In the genomic region with DNA sequence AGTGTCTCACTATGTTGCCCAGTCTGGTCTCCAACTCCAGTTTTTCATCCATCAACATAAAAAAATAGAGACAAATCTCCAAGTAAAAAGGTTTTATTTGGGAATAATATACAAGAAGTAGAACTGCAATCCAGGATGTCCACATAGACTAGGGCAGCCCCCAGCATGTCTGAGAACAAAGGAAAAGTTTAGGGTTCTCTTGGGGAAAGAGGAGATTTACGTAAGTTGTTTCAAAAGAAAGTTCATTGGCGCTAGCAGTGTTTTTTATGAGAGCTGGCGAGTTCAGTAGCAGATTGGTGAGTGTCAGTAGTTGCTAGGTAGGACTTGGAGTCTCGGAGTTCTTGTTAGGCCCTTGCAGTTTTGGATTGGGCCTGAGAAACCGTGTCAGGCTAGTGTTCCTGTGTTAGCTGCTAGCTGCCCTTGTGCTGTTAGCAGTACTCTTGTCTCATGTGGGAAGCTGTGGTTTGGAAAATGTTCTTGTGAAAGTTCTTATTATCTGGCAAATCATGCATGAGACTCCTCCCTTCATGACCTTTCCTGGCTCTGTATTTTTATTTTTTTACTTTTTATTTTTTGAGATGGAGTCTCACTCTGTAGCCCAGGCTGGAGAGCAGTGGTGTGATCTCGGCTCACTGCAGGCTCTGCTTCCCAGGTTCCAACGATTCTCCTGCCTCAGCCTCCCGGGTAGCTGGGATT, we compare ENCODE assay signal across 7 cellular contexts. TPM values are rescaled to one million over a fixed set of nuclear protein-coding genes. Genes with fewer than 3 reads are reported as not detected.
DNase-seq lines count a peak whose midpoint lies in the region; ATAC-seq, FAIRE-seq and TF ChIP-seq lines count a peak whose summit lies in the region.

No MANE protein-coding gene starts in this region.

- FAIRE-seq in bronchial epithelial cell (lab: Jason Lieb, UNC): no peak

- H3K36me3 Mint-ChIP-seq in osteocyte (ENCODE audit: unreplicated experiment): no peaks in the 10 kb centered on the region

- no peaks in the 10 kb centered on the region for H4K20me1 ChIP-seq in smooth muscle cell (ENCODE audit: low read depth)

- no peak overlapping the region for H3K27ac ChIP-seq in smooth muscle cell (ENCODE audit: low read depth)

- DNase-seq in GOT3 (lab: John Stamatoyannopoulos, UW) (peak; percentile 58), M059J (ENCODE audit: low read depth) (peak; percentile 75), bronchial epithelial cell (ENCODE audit: low read depth) (peak; percentile 63), lower leg skin (ENCODE audit: low spot score in 2 of 2) (peak; percentile 82 to 85), smooth muscle cell (lab: John Stamatoyannopoulos, UW; ENCODE audit: unreplicated experiment) (no peak), osteocyte (ENCODE audit: extremely low spot score, unreplicated experiment) (no peak)

- WGBS in lower leg skin, 2 donors: 36 to 45% methylated on average over 8 of the region's 8 CpGs
- 80% methylated on average over 8 of the region's 8 CpGs for WGBS in smooth muscle cell (ENCODE audit: low lambda C conversion rate)

- no peak overlapping the region for H2AFZ ChIP-seq in smooth muscle cell (ENCODE audit: low read depth)

- ATAC-seq in GM18505 (IDR thresholded peaks at IDR 0.05; ENCODE audit: unreplicated experiment): peak; percentile 89

- H3K27ac Mint-ChIP-seq in osteocyte (ENCODE audit: unreplicated experiment): no peak overlapping the region

- no peak overlapping the region for H3K4me2 ChIP-seq in smooth muscle cell

- H3K27me3 Mint-ChIP-seq in osteocyte (ENCODE audit: unreplicated experiment): peaks cover 52% of the 10 kb centered on the region

- H3K27me3 ChIP-seq in bronchial epithelial cell (ENCODE audit: control insufficient read depth, insufficient read depth, low read length) (no peaks in the 10 kb centered on the region), smooth muscle cell (ENCODE audit: low read depth) (peaks cover 6% of the 10 kb centered on the region)

- H3K4me1 Mint-ChIP-seq in osteocyte (ENCODE audit: unreplicated experiment): no peaks in the 10 kb centered on the region

- no peak overlapping the region for H3K9ac ChIP-seq in smooth muscle cell (ENCODE audit: low read depth)

- intact Hi-C loops in lower leg skin (cut with DNase I; ENCODE audit: low total_unique reads): no loop called here

- H3K4me3 Mint-ChIP-seq in osteocyte (ENCODE audit: unreplicated experiment): no peak overlapping the region

- TF ChIP-seq CTCF in bronchial epithelial cell (IDR thresholded peaks at IDR 0.05; ENCODE audit: insufficient read depth, low read length, severe bottlenecking) (no peak), lower leg skin (IDR thresholded peaks at IDR 0.05) (no peak), smooth muscle cell (IDR thresholded peaks at IDR 0.05; ENCODE audit: borderline replicate concordance, insufficient read depth, poor library complexity, severe bottlenecking) (no peak), osteocyte (IDR thresholded peaks at IDR 0.05) (no peak)

- no peaks in the 10 kb centered on the region for H3K79me2 ChIP-seq in smooth muscle cell (ENCODE audit: low read depth)

- no peaks in the 10 kb centered on the region for H3K9me3 Mint-ChIP-seq in osteocyte (ENCODE audit: unreplicated experiment)

- H3K4me3 ChIP-seq in bronchial epithelial cell (ENCODE audit: low read depth, low read length) (no peak overlapping the region), lower leg skin (ENCODE audit: low read depth, poor library complexity, severe bottlenecking) (no peak overlapping the region), smooth muscle cell (no peak overlapping the region)

- no peaks in the 10 kb centered on the region for H3K36me3 ChIP-seq in bronchial epithelial cell (ENCODE audit: control insufficient read depth, insufficient read depth, low read length)
- no peaks in the 10 kb centered on the region for H3K36me3 ChIP-seq in smooth muscle cell (ENCODE audit: low read depth)

- no peaks in the 10 kb centered on the region for H3K9me3 ChIP-seq in smooth muscle cell (replicated peaks; ENCODE audit: low read depth)

- TF ChIP-seq POLR2A in GM18505 (IDR thresholded peaks at IDR 0.05; ENCODE audit: borderline replicate concordance, extremely low read depth, insufficient read depth, insufficient read length) (peak; percentile 54), lower leg skin (IDR thresholded peaks at IDR 0.05) (no peak)

- no peaks in the 10 kb centered on the region for H3K4me1 ChIP-seq in smooth muscle cell (ENCODE audit: low read depth)

- H3F3A ChIP-seq in smooth muscle cell (ENCODE audit: low read depth): no peaks in the 10 kb centered on the region

RNA-seq across cellular contexts. Expression of a gene that starts 24.7 kb away (rescaled TPM):
- not detected in 2 replicates for total RNA-seq in M059J (2014; rRNA removed; shearing (Covaris generic))
- under 0.01 TPM in 1 of 2 replicates, not detected in the other for total RNA-seq in bronchial epithelial cell
- under 1 TPM in 1 of 4 donors, not detected in 3; 0.16 TPM for total RNA-seq in lower leg skin
- not detected in 2 replicates for total RNA-seq in smooth muscle cell
- 0.13 and 0.18 TPM in 2 replicates for polyA plus RNA-seq in smooth muscle cell
- 0.18 and 0.24 TPM in 2 replicates for total RNA-seq in osteocyte

RNA-seq across cellular contexts. Expression of a gene that starts 24.8 kb away (rescaled TPM):
- 0.91 and 3.2 TPM in 2 replicates for total RNA-seq in M059J (2014; rRNA removed; shearing (Covaris generic))
- total RNA-seq in bronchial epithelial cell: not detected in 2 replicates
- 1 to 10 TPM in 1 of 4 donors, not detected in 3; 1.5 TPM for total RNA-seq in lower leg skin
- total RNA-seq in smooth muscle cell: 10.2 and 13.6 TPM in 2 replicates
- 3.7 and 6.2 TPM in 2 replicates for polyA plus RNA-seq in smooth muscle cell
- total RNA-seq in osteocyte: 2.1 and 3.2 TPM in 2 replicates

RNA-seq across cellular contexts. Expression of a gene that starts 49.7 kb away (rescaled TPM):
- total RNA-seq in M059J (2014; rRNA removed; shearing (Covaris generic)): 0.12 TPM in 1 of 2 replicates, not detected in the other
- not detected in 2 replicates for total RNA-seq in bronchial epithelial cell
- total RNA-seq in lower leg skin: under 1 TPM in 2 of 4 donors, not detected in 2; 0.44 to 0.97 TPM
- 0.09 and 2.6 TPM in 2 replicates for total RNA-seq in smooth muscle cell
- polyA plus RNA-seq in smooth muscle cell: 2.1 and 3.3 TPM in 2 replicates
- total RNA-seq in osteocyte: 11.8 and 13.6 TPM in 2 replicates

RNA-seq across cellular contexts. Expression of a gene that starts 56.7 kb away (rescaled TPM):
- 14.2 and 14.5 TPM in 2 replicates for total RNA-seq in M059J (2014; rRNA removed; shearing (Covaris generic))
- total RNA-seq in bronchial epithelial cell (6.3 and 6.8 TPM in 2 replicates), lower leg skin (10 to 100 TPM; 10.9 to 18.0 (median 13.0) TPM), smooth muscle cell (7.0 and 8.1 TPM in 2 replicates), osteocyte (12.2 and 12.5 TPM in 2 replicates)
- polyA plus RNA-seq in smooth muscle cell: 30.3 and 41.6 TPM in 2 replicates

Comparison
In these comparisons a context has a peak if more than half of its experiments do, and no peak if none do; other contexts are left out.
1. DNase-seq: peak in GOT3 (single experiment), M059J (single experiment), bronchial epithelial cell (single experiment) and lower leg skin (2 of 2); none in smooth muscle cell (single experiment) and osteocyte (single experiment).